ENCODE assay signal across 24 cellular contexts in the genomic region with DNA sequence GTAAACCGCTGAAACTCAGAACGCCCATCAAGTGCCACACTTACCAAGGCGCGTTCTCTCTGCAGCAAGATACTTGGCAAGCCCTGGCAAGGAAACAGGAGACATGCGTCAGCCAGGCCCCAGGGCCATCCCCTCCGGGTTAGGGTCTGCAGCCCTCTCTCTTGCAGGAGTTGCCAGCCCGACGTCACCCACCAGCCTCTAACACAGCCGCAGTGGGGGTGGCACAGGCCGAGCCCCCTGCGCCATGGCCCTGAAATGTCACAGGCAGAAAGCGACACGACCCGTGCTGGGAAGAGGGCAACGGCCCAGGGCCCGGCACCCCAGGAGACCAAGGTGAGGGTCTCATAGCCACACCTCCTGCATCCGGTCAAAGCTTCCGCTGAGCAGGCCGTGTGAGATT.
"Had no signal": no experiment of that assay in that cellular context is flagged by ENCODE, and none has a peak within 500 bp of the region (broad histone marks: within the 10 kb centered on the region; RNA-seq: fewer than 3 reads in every experiment).

No MANE protein-coding gene starts in this region.

- DNase-seq: effector memory CD8-positive, alpha-beta T cell; erythroblast; esophagus squamous epithelium; foreskin melanocyte; left cardiac atrium; left ventricle myocardium inferior; lower lobe of right lung; mucosa of descending colon; naive B cell; stimulated activated CD4-positive, alpha-beta T cell treated with anti-CD3 and anti-CD28 coated beads, Interleukin-12 subunit alpha, Interleukin-12 subunit beta, amount 100 ng/mL, for 4 hours; stimulated activated CD4-positive, alpha-beta T cell treated with anti-CD3 and anti-CD28 coated beads, Interleukin-2, amount 100 ng/mL, for 24 hours; stimulated activated CD4-positive, alpha-beta T cell treated with anti-CD3 and anti-CD28 coated beads, Interleukin-4, amount 100 ng/mL, for 24 hours; stimulated activated naive CD8-positive, alpha-beta T cell treated with anti-CD3 and anti-CD28 coated beads, Interleukin-15, Interleukin-2, amounts not matched to agents 100 U/mL and 50 U/mL, for 24 hours; substantia nigra; testis had no signal

- H3K4me3 ChIP-seq: coronary artery, esophagus squamous epithelium, left ventricle myocardium inferior, lower lobe of right lung, mucosa of descending colon, pancreas, smooth muscle cell, testis, tibial artery had no signal

- H3K9me3 ChIP-seq: esophagus squamous epithelium, left ventricle myocardium inferior, lower lobe of right lung, mucosa of descending colon, neutrophil, pancreas, testis, tibial artery had no signal

- H3K27ac ChIP-seq: coronary artery, esophagus squamous epithelium, left ventricle myocardium inferior, lower lobe of right lung, neutrophil, pancreas, testis, tibial artery had no signal

- H3K4me1 ChIP-seq: esophagus squamous epithelium, left ventricle myocardium inferior, lower lobe of right lung, pancreas, testis, tibial artery had no signal

- H3K4me2 ChIP-seq: smooth muscle cell had no signal

- FAIRE-seq: endometrium, pancreas had no signal

- H3K27me3 ChIP-seq: esophagus squamous epithelium, neutrophil, pancreas, testis, tibial artery had no signal

- ATAC-seq: effector memory CD8-positive, alpha-beta T cell; left cardiac atrium; lower lobe of right lung; mucosa of descending colon; natural killer cell treated with Interleukin-12 subunit alpha and Interleukin-12 subunit beta and Interleukin-15 and Interleukin-18, amount 100 ng/mL, for 72 hours; pancreas; sciatic nerve; stimulated activated effector memory CD8-positive, alpha-beta T cell treated with anti-CD3 and anti-CD28 coated beads, Interleukin-12 subunit alpha, Interleukin-12 subunit beta, amount 100 ng/mL, for 72 hours; stimulated activated naive CD8-positive, alpha-beta T cell treated with anti-CD3 and anti-CD28 coated beads, Interleukin-15, Interleukin-2, amounts not matched to agents 100 U/mL and 50 U/mL, for 24 hours had no signal
